In the genomic region with DNA sequence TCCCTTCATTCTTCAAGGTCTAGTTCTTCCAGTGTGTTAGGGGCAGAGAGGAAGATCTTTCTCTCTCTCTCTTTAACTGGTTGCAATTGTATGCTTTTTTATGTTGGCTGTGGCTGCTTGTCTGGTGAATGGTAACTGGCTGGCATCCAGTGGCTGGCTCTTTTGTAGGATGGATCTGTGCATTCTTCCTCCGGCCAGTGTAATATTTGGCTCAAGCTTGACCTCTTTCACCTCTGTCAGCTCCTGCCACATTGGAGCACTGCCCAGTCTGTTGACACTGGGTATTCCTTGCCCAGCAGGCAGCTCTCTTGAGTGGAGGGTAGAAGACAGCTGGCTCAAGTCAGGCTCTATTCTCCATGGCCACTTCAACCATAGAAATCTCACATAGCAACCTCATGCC, we compare ENCODE assay signal across 14 cellular contexts.
DNase-seq lines count a peak whose midpoint lies in the region; ATAC-seq and TF ChIP-seq lines count a peak whose summit lies in the region.
"Had no signal": no experiment of that assay in that cellular context is flagged by ENCODE, and none has a peak within 500 bp of the region (broad histone marks: within the 10 kb centered on the region; RNA-seq: fewer than 3 reads in every experiment).

No MANE protein-coding gene starts in this region.

- H4K20me1 ChIP-seq in IMR-90 (ENCODE audit: insufficient read depth, low read length) (no peaks in the 10 kb centered on the region), smooth muscle cell (ENCODE audit: low read depth) (no peaks in the 10 kb centered on the region), MM.1S (ENCODE audit: insufficient read depth, low read length) (no peaks in the 10 kb centered on the region)

- H3K56ac ChIP-seq in IMR-90 (ENCODE audit: extremely low read depth, insufficient read depth, low read length) = no peak overlapping the region

- POLR2A ChIA-PET in IMR-90 (lab: Charles Lee; ENCODE audit: unreplicated experiment) = no interaction called here

- CTCF ChIA-PET in IMR-90 (lab: Yijun Ruan, JAX) = interaction anchor here (0.5 to 1.2 kb wide), 2 partner anchors 12 to 102 kb away, joined by 3 read pairs; no protein-coding TSS in a partner anchor

- H3K79me2 ChIP-seq in smooth muscle cell (ENCODE audit: low read depth) = no peaks in the 10 kb centered on the region
- H3K79me2 ChIP-seq in MM.1S (ENCODE audit: low read length) = no peaks in the 10 kb centered on the region

- H2BK5ac ChIP-seq in IMR-90 (ENCODE audit: low read depth, low read length, poor library complexity, severe bottlenecking) = no peak overlapping the region

- no peak overlapping the region for H2BK120ac ChIP-seq in IMR-90 (ENCODE audit: low read depth, low read length)

- H4K91ac ChIP-seq in IMR-90 (ENCODE audit: insufficient read depth, low read depth, low read length) = no peak overlapping the region

- no peak overlapping the region for H2BK15ac ChIP-seq in IMR-90 (ENCODE audit: low read depth, low read length)

- H3K9me2 ChIP-seq in MM.1S (replicated peaks; ENCODE audit: insufficient read depth, low read length) = no peaks in the 10 kb centered on the region

- no peak overlapping the region for H4K8ac ChIP-seq in IMR-90 (ENCODE audit: low read depth in 2 of 2, low read length in 2 of 2)

- no peak overlapping the region for H2BK20ac ChIP-seq in IMR-90 (ENCODE audit: low read depth, low read length)

- H3K79me1 ChIP-seq in IMR-90 (ENCODE audit: low read depth in 1 of 2, low read length in 2 of 2) = no peaks in the 10 kb centered on the region

- TF ChIP-seq CTCF in IMR-90 (conservative IDR thresholded peaks at IDR 0.05; ENCODE audit: low read depth, low read length) (no peak), smooth muscle cell (IDR thresholded peaks at IDR 0.05; ENCODE audit: borderline replicate concordance, insufficient read depth, poor library complexity, severe bottlenecking) (no peak), MM.1S (IDR thresholded peaks at IDR 0.05; ENCODE audit: low read length) (no peak)

- H3K9me3 ChIP-seq in IMR-90 (ENCODE audit: control insufficient read depth, insufficient read depth, low read length) (no peaks in the 10 kb centered on the region), smooth muscle cell (replicated peaks; ENCODE audit: low read depth) (no peaks in the 10 kb centered on the region), MM.1S (replicated peaks; ENCODE audit: insufficient read depth, low read length) (no peaks in the 10 kb centered on the region)
- H3K9me3 ChIP-seq: thoracic aorta had no signal

- H3K36me3 Mint-ChIP-seq in activated naive CD8-positive, alpha-beta T cell treated with anti-CD3 and anti-CD28 coated beads for 36 hours = no peaks in the 10 kb centered on the region
- H3K36me3 Mint-ChIP-seq: activated CD8-positive, alpha-beta memory T cell treated with anti-CD3 and anti-CD28 coated beads, Interleukin-2, amount 10 ng/mL, durations not matched to agents 7 days and 5 days; activated naive CD8-positive, alpha-beta T cell had no signal

- no peak overlapping the region for H2AK9ac ChIP-seq in IMR-90 (replicated peaks; ENCODE audit: low read depth, low read length, poor library complexity)

- H3K23ac ChIP-seq in IMR-90 (ENCODE audit: low read depth, low read length) = no peak overlapping the region; the same call in 1 of the 2 replicates

- dilution Hi-C loops in IMR-90 (cut with HindIII; ENCODE audit: low sequenced_read_pairs, unreplicated experiment) = no loop called here

- H2AFZ ChIP-seq in IMR-90 (replicated peaks; ENCODE audit: low read length, poor library complexity) (no peak overlapping the region), smooth muscle cell (ENCODE audit: low read depth) (no peak overlapping the region), MM.1S (ENCODE audit: low read length) (no peak overlapping the region)

- no peak overlapping the region for H3K4ac ChIP-seq in IMR-90 (ENCODE audit: low read depth, low read length)

- no peak overlapping the region for H3K4me3 ChIP-seq in IMR-90 (ENCODE audit: insufficient read depth, low read depth, low read length)
- H3K4me3 ChIP-seq in smooth muscle cell = no peak overlapping the region
- no peak overlapping the region for H3K4me3 ChIP-seq in MM.1S (ENCODE audit: low read length)
- H3K4me3 ChIP-seq: SK-N-MC, thoracic aorta had no signal

- DNase-seq in IMR-90 (peak; percentile 15), SHP77 treated with DMSO at 0.1 percent for 48 hours (lab: John Stamatoyannopoulos, UW) (peak; percentile 6), left ventricle myocardium superior (peak; percentile 47), smooth muscle cell (lab: John Stamatoyannopoulos, UW; ENCODE audit: unreplicated experiment) (no peak), MM.1S (no peak)
- no peak for DNase-seq in activated naive CD8-positive, alpha-beta T cell treated with anti-CD3 and anti-CD28 coated beads for 36 hours
- DNase-seq in effector CD4-positive, alpha-beta T cell = no peak
- DNase-seq: activated CD8-positive, alpha-beta memory T cell treated with anti-CD3 and anti-CD28 coated beads, Interleukin-2, amount 10 ng/mL, durations not matched to agents 7 days and 5 days; COR-L47; NCI-H774 had no signal

- ATAC-seq in IMR-90 (ENCODE audit: low read depth) = peak; percentile 48
- ATAC-seq in left ventricle myocardium superior = peak; percentile 92
- ATAC-seq: activated CD8-positive, alpha-beta memory T cell treated with anti-CD3 and anti-CD28 coated beads, Interleukin-2, amount 10 ng/mL, durations not matched to agents 7 days and 5 days had no signal

- WGBS in IMR-90 (ENCODE audit: extremely low coverage in 2 of 2, insufficient read length in 1 of 2), 2 experiments = no CpG with 5 or more reads among the region's 1 CpG
- WGBS in smooth muscle cell (ENCODE audit: low lambda C conversion rate) = 84% methylated on average over 1 of the region's 1 CpG

- H3K27ac ChIP-seq in IMR-90 (ENCODE audit: insufficient read depth, low read length) = no peak overlapping the region
- peak overlapping the region; percentile 23 for H3K27ac ChIP-seq in smooth muscle cell (ENCODE audit: low read depth)
- H3K27ac ChIP-seq in MM.1S (ENCODE audit: low read length) = no peak overlapping the region
- H3K27ac ChIP-seq: SK-N-MC, thoracic aorta had no signal

- H3K27me3 Mint-ChIP-seq in activated naive CD8-positive, alpha-beta T cell treated with anti-CD3 and anti-CD28 coated beads for 36 hours = no peaks in the 10 kb centered on the region
- H3K27me3 Mint-ChIP-seq: activated CD8-positive, alpha-beta memory T cell treated with anti-CD3 and anti-CD28 coated beads, Interleukin-2, amount 10 ng/mL, durations not matched to agents 7 days and 5 days; activated naive CD8-positive, alpha-beta T cell had no signal

- no peak overlapping the region for H2AK5ac ChIP-seq in IMR-90 (ENCODE audit: low read depth, low read length)

- H3K18ac ChIP-seq in IMR-90 (ENCODE audit: low read depth, low read length) = no peak overlapping the region

- intact Hi-C loops in IMR-90 (cut with micrococcal nuclease) = no loop called here
- intact Hi-C loops in left ventricle myocardium superior (cut with micrococcal nuclease) = no loop called here

- TF ChIP-seq POLR2A in IMR-90 (IDR thresholded peaks at IDR 0.05; ENCODE audit: low read depth, low read length) = no peak

- H3K4me1 Mint-ChIP-seq in activated naive CD8-positive, alpha-beta T cell treated with anti-CD3 and anti-CD28 coated beads for 36 hours = no peaks in the 10 kb centered on the region
- H3K4me1 Mint-ChIP-seq: activated CD8-positive, alpha-beta memory T cell treated with anti-CD3 and anti-CD28 coated beads, Interleukin-2, amount 10 ng/mL, durations not matched to agents 7 days and 5 days; neural crest cell had no signal

- TF ChIP-seq RAD21 in IMR-90 (IDR thresholded peaks at IDR 0.05; ENCODE audit: low read length) = no peak

- H3K4me1 ChIP-seq in IMR-90 (ENCODE audit: control insufficient read depth, insufficient read depth, low read length) (no peaks in the 10 kb centered on the region; the same call in 1 of the 2 replicates), smooth muscle cell (ENCODE audit: low read depth) (no peaks in the 10 kb centered on the region), MM.1S (ENCODE audit: low read length) (no peaks in the 10 kb centered on the region)

- H3K4me2 ChIP-seq in IMR-90 (ENCODE audit: low read depth, low read length) (no peak overlapping the region), smooth muscle cell (no peak overlapping the region), MM.1S (ENCODE audit: low read depth, low read length) (no peak overlapping the region)

- H4K5ac ChIP-seq in IMR-90 (ENCODE audit: low read depth, low read length) = no peak overlapping the region

- 0 out of 2 replicates have a peak, but pooled peaks cover 4% of the 10 kb centered on the region for H3K9me1 ChIP-seq in IMR-90 (ENCODE audit: insufficient read depth, low read length)

- H3F3A ChIP-seq in smooth muscle cell (ENCODE audit: low read depth) = no peaks in the 10 kb centered on the region
- no peaks in the 10 kb centered on the region for H3F3A ChIP-seq in MM.1S (ENCODE audit: insufficient read depth, low read length)

- no peaks in the 10 kb centered on the region for H3K36me3 ChIP-seq in IMR-90 (ENCODE audit: control insufficient read depth, insufficient read depth, low read length)
- H3K36me3 ChIP-seq in smooth muscle cell (ENCODE audit: low read depth) = no peaks in the 10 kb centered on the region
- no peaks in the 10 kb centered on the region for H3K36me3 ChIP-seq in MM.1S (replicated peaks; ENCODE audit: insufficient read depth, low read length)
- H3K36me3 ChIP-seq: thoracic aorta had no signal

- H3K14ac ChIP-seq in IMR-90 (replicated peaks; ENCODE audit: low read depth, low read length) = 0 out of 2 replicates have a peak overlapping the region, but pooled peaks have one; percentile 14

- in situ Hi-C loops in IMR-90 (cut with MboI; ENCODE audit: low sequenced_read_pairs) = no loop called here

- no peaks in the 10 kb centered on the region for H3K27me3 ChIP-seq in IMR-90 (ENCODE audit: control insufficient read depth, insufficient read depth, low read length)
- no peaks in the 10 kb centered on the region for H3K27me3 ChIP-seq in smooth muscle cell (ENCODE audit: low read depth)
- H3K27me3 ChIP-seq in MM.1S (replicated peaks; ENCODE audit: insufficient read depth, low read length) = no peaks in the 10 kb centered on the region

- H3K27ac Mint-ChIP-seq in activated naive CD8-positive, alpha-beta T cell treated with anti-CD3 and anti-CD28 coated beads for 36 hours = no peak overlapping the region
- H3K27ac Mint-ChIP-seq: activated CD8-positive, alpha-beta memory T cell treated with anti-CD3 and anti-CD28 coated beads, Interleukin-2, amount 10 ng/mL, durations not matched to agents 7 days and 5 days; activated naive CD8-positive, alpha-beta T cell had no signal

- no peak overlapping the region for H3K4me3 Mint-ChIP-seq in activated naive CD8-positive, alpha-beta T cell treated with anti-CD3 and anti-CD28 coated beads for 36 hours
- H3K4me3 Mint-ChIP-seq: activated CD8-positive, alpha-beta memory T cell treated with anti-CD3 and anti-CD28 coated beads, Interleukin-2, amount 10 ng/mL, durations not matched to agents 7 days and 5 days; activated naive CD8-positive, alpha-beta T cell; neural crest cell had no signal

- H3K9ac ChIP-seq in IMR-90 (ENCODE audit: low read depth, low read length) (no peak overlapping the region), smooth muscle cell (ENCODE audit: low read depth) (no peak overlapping the region), MM.1S (ENCODE audit: low read length) (no peak overlapping the region)

- no peaks in the 10 kb centered on the region for H3K9me3 Mint-ChIP-seq in activated naive CD8-positive, alpha-beta T cell treated with anti-CD3 and anti-CD28 coated beads for 36 hours
- H3K9me3 Mint-ChIP-seq: neural crest cell had no signal

- BruUV-seq in IMR-90 (replicated peaks; lab: Mats Ljungman, UMichigan) = no TSS peak

Comparison
In these comparisons a context has a peak if more than half of its experiments do, and no peak if none do; other contexts are left out.
1. DNase-seq: peak in IMR-90 (single experiment), SHP77 treated with DMSO at 0.1 percent for 48 hours (single experiment) and left ventricle myocardium superior (single experiment); none in smooth muscle cell (single experiment), MM.1S (single experiment), activated naive CD8-positive, alpha-beta T cell treated with anti-CD3 and anti-CD28 coated beads for 36 hours (single experiment) and effector CD4-positive, alpha-beta T cell (single experiment).